ENCODE assay signal across 10 cellular contexts in genomic region chr1:198174297-198174696, GRCh38. TPM values are rescaled to one million over a fixed set of nuclear protein-coding genes. Genes with fewer than 3 reads are reported as not detected.
DNase-seq lines count a peak whose midpoint lies in the region; ATAC-seq, FAIRE-seq and TF ChIP-seq lines count a peak whose summit lies in the region.
"Had no signal": no experiment of that assay in that cellular context is flagged by ENCODE, and none has a peak within 500 bp of the region (broad histone marks: within the 10 kb centered on the region; RNA-seq: fewer than 3 reads in every experiment).

No MANE protein-coding gene starts in this region.

- peak; percentile 20 for FAIRE-seq in H54 (lab: Jason Lieb, UNC)

- ATAC-seq in GM18511 (IDR thresholded peaks at IDR 0.05; ENCODE audit: unreplicated experiment): peak; percentile 63
- no peak for ATAC-seq in HG03039 (IDR thresholded peaks at IDR 0.05; ENCODE audit: unreplicated experiment)

- H3K4me3 ChIP-seq in OCI-LY3 (ENCODE audit: low read length): peak overlapping the region; percentile 60
- no peak overlapping the region for H3K4me3 ChIP-seq in PC-9

- no peak for DNase-seq in H54 (ENCODE audit: insufficient read length, low spot score)
- no peak for DNase-seq in mesothelial cell of epicardium (ENCODE audit: low spot score in 2 of 2, unreplicated experiment in 2 of 2)
- no peak for DNase-seq in amygdala (lab: John Stamatoyannopoulos, UW)
- DNase-seq in PC-9: no peak
- DNase-seq in HuH-7 (ENCODE audit: low spot score): no peak
- DNase-seq: nephron progenitor cell had no signal

- H3K4me1 ChIP-seq in OCI-LY3 (ENCODE audit: low read length): peaks cover 45% of the 10 kb centered on the region
- H3K4me1 ChIP-seq in PC-9 (replicated peaks; ENCODE audit: insufficient read depth): no peaks in the 10 kb centered on the region

- no peak overlapping the region for H3K4me3 Mint-ChIP-seq in mesothelial cell of epicardium
- H3K4me3 Mint-ChIP-seq: nephron progenitor cell had no signal

- BruUV-seq in PC-9 (replicated peaks; lab: Mats Ljungman, UMichigan): no TSS peak

- peak overlapping the region; percentile 45 for H3K27ac ChIP-seq in OCI-LY3 (ENCODE audit: low read length)
- no peak overlapping the region for H3K27ac ChIP-seq in PC-9
- H3K27ac ChIP-seq: RWPE1 had no signal

- H3K79me2 ChIP-seq in OCI-LY3 (ENCODE audit: low read length) (peaks cover 62% of the 10 kb centered on the region), PC-9 (ENCODE audit: low read depth) (peaks cover 95% of the 10 kb centered on the region)

- H2AFZ ChIP-seq in OCI-LY3 (ENCODE audit: low read depth, low read length): no peak overlapping the region
- H2AFZ ChIP-seq in PC-9: no peak overlapping the region

- POLR2A ChIA-PET in PC-9 (lab: Charles Lee; ENCODE audit: unreplicated experiment): no interaction called here

- no peaks in the 10 kb centered on the region for H4K20me1 ChIP-seq in OCI-LY3 (ENCODE audit: insufficient read depth, low read length)
- peaks cover 10% of the 10 kb centered on the region; the same call in 1 of the 2 replicates for H4K20me1 ChIP-seq in PC-9 (ENCODE audit: insufficient read depth)

- peaks cover 79% of the 10 kb centered on the region for H3K4me1 Mint-ChIP-seq in mesothelial cell of epicardium

- H3K27me3 Mint-ChIP-seq in mesothelial cell of epicardium (ENCODE audit: low read depth): no peaks in the 10 kb centered on the region

- TF ChIP-seq POLR2A in H54 (IDR thresholded peaks at IDR 0.05; ENCODE audit: low read depth, low read length): no peak

- peak overlapping the region; percentile 26; the same call in 1 of the 2 replicates for H3K9ac ChIP-seq in OCI-LY3 (ENCODE audit: low read length)

- H3K36me3 Mint-ChIP-seq in mesothelial cell of epicardium: no peaks in the 10 kb centered on the region

- H3K27me3 ChIP-seq in OCI-LY3 (ENCODE audit: low read depth, low read length): no peaks in the 10 kb centered on the region
- H3K27me3 ChIP-seq in PC-9 (ENCODE audit: insufficient read depth, low read depth): no peaks in the 10 kb centered on the region

- 0 out of 2 replicates have a peak, but pooled peaks cover 3% of the 10 kb centered on the region for H3F3A ChIP-seq in PC-9 (ENCODE audit: insufficient read depth, low read depth)

- peak overlapping the region; percentile 89 for H3K27ac Mint-ChIP-seq in mesothelial cell of epicardium
- H3K27ac Mint-ChIP-seq: nephron progenitor cell had no signal

- intact Hi-C loops in PC-9 (cut with micrococcal nuclease; ENCODE audit: unreplicated experiment): no loop called here

- H3K4me2 ChIP-seq in OCI-LY3 (ENCODE audit: low read length) (peak overlapping the region; percentile 58), PC-9 (no peak overlapping the region)

- H3K9me3 Mint-ChIP-seq in mesothelial cell of epicardium: no peaks in the 10 kb centered on the region
- H3K9me3 Mint-ChIP-seq: nephron progenitor cell had no signal

- H3K36me3 ChIP-seq in OCI-LY3 (replicated peaks; ENCODE audit: low read depth, low read length) (no peaks in the 10 kb centered on the region), PC-9 (ENCODE audit: low read depth) (no peaks in the 10 kb centered on the region)

- H3K9me2 ChIP-seq in PC-9 (ENCODE audit: insufficient read depth): no peaks in the 10 kb centered on the region

- H3K9me3 ChIP-seq in OCI-LY3 (ENCODE audit: insufficient read depth, low read length): no peaks in the 10 kb centered on the region
- H3K9me3 ChIP-seq in PC-9 (ENCODE audit: insufficient read depth, low read depth): no peaks in the 10 kb centered on the region

- CTCF ChIA-PET in PC-9 (lab: Charles Lee): interaction anchor here (0.7 kb wide), 1 partner anchor 204 kb away, joined by 3 read pairs; no protein-coding TSS in a partner anchor

- no peak for TF ChIP-seq CTCF in OCI-LY3 (IDR thresholded peaks at IDR 0.05; ENCODE audit: low read depth, low read length)
- no peak for TF ChIP-seq CTCF in mesothelial cell of epicardium (IDR thresholded peaks at IDR 0.05; ENCODE audit: unreplicated experiment)
- no peak for TF ChIP-seq CTCF in PC-9 (conservative IDR thresholded peaks at IDR 0.05)

RNA-seq across cellular contexts. Expression of gene NEK7, which starts 17.5 kb away (rescaled TPM):
- 58.3 to 63.2 TPM (median 61.6 TPM) in 3 replicates for total RNA-seq in mesothelial cell of epicardium
- 67.4 and 82.2 TPM in 2 replicates for total RNA-seq in PC-9 (2021)
